In genomic region chr22:44883011-44883421, GRCh38 we compare ENCODE assay signal across 22 cellular contexts.
A peak's percentile ranks its signal among the peaks of the same experiment; 100 is the strongest.
DNase-seq lines count a peak whose midpoint lies in the region; ATAC-seq, FAIRE-seq and TF ChIP-seq lines count a peak whose summit lies in the region.
"Had no signal": no experiment of that assay in that cellular context is flagged by ENCODE, and none has a peak within 500 bp of the region (broad histone marks: within the 10 kb centered on the region; RNA-seq: fewer than 3 reads in every experiment).

No MANE protein-coding gene starts in this region.

- DNase-seq in right lobe of liver (peak in 2 of 3 donors; percentile 23 to 31), HepG2 (ENCODE audit: low spot score) (no peak), islet precursor cell (peak; percentile 42), sciatic nerve (ENCODE audit: low spot score) (peak; percentile 33)
- DNase-seq in activated CD4-positive, alpha-beta T cell treated with anti-CD3 and anti-CD28 coated beads for 48 hours, result no peak
- DNase-seq in stimulated activated CD4-positive, alpha-beta T cell treated with anti-CD3 and anti-CD28 coated beads, Interleukin-4, amount 100 ng/mL, for 4 hours, result no peak
- DNase-seq: COR-L47, DMS 273 treated with DMSO at 0.1 percent for 48 hours, DMS79 treated with DMSO at 0.1 percent for 48 hours, KG1, NCI-H1105, NCI-H146, NCI-H2029 treated with DMSO at 0.1 percent for 48 hours, NCI-H226, NCI-H510A treated with DMSO at 0.1 percent for 48 hours, NCI-H748 treated with DMSO at 0.1 percent for 48 hours, PC-9, RPMI8226, SHP77 treated with DMSO at 0.1 percent for 48 hours had no signal

- BruUV-seq in HepG2 (replicated peaks; lab: Mats Ljungman, UMichigan), result no TSS peak

- H3K4me3 ChIP-seq in right lobe of liver (no peak overlapping the region), HepG2 (replicated peaks in 1 of 3; ENCODE audit: insufficient read depth in 1 of 3, low read depth in 2 of 3, low read length in 3 of 3) (no peak overlapping the region)
- H3K4me3 ChIP-seq: HAP-1, PC-9, SK-N-MC had no signal

- TF ChIP-seq POLR2A in right lobe of liver (IDR thresholded peaks at IDR 0.05) (no peak), HepG2 (IDR thresholded peaks at IDR 0.05; ENCODE audit: insufficient read depth in 1 of 2, low read depth in 2 of 2, low read length in 2 of 2) (no peak)

- in situ Hi-C loops in HepG2 (cut with HindIII; ENCODE audit: extremely low pct_ligation_motif_present, low pct_unique_long_range_greater_than_20kb), result no loop called here

- H3K36me3 ChIP-seq in right lobe of liver (no peaks in the 10 kb centered on the region), HepG2 (replicated peaks in 1 of 2; ENCODE audit: control insufficient read depth in 1 of 2, insufficient read depth in 2 of 2, low read length in 2 of 2) (no peaks in the 10 kb centered on the region)
- H3K36me3 ChIP-seq: HAP-1 had no signal

- FAIRE-seq in HepG2 (lab: Jason Lieb, UNC), result no peak

- no peaks in the 10 kb centered on the region for H4K20me1 ChIP-seq in HepG2 (ENCODE audit: insufficient read depth, low read length)

- H3K4me2 ChIP-seq in HepG2 (ENCODE audit: low read depth, low read length), result no peak overlapping the region
- H3K4me2 ChIP-seq: PC-9 had no signal

- 93% methylated on average over 3 of the region's 12 CpGs for WGBS in right lobe of liver (ENCODE audit: insufficient coverage, low coverage, low lambda C conversion rate, missing lambda C conversion rate)
- 39% methylated on average over 5 of the region's 12 CpGs for WGBS in HepG2 (ENCODE audit: low lambda C conversion rate)

- intact Hi-C loops in right lobe of liver (cut with DNase I), result no loop called here
- intact Hi-C loops in HepG2 (cut with micrococcal nuclease; ENCODE audit: unreplicated experiment), result no loop called here
- intact Hi-C loops in sciatic nerve (cut with DNase I), result no loop called here

- POLR2A ChIA-PET in HepG2 (lab: Yijun Ruan, JAX), result no interaction called here

- H3K27ac ChIP-seq in right lobe of liver, result no peak overlapping the region
- no peak overlapping the region for H3K27ac ChIP-seq in HepG2 (ENCODE audit: extremely low read length, insufficient read depth, low read length)
- H3K27ac ChIP-seq: PC-9, SK-N-MC had no signal

- no peak for TF ChIP-seq CTCF in right lobe of liver (IDR thresholded peaks at IDR 0.05)
- TF ChIP-seq CTCF in HepG2 (CRISPR knock-in tag; IDR thresholded peaks at IDR 0.05), result no peak

- CTCF ChIA-PET in HepG2 (lab: Yijun Ruan, JAX; ENCODE audit: low intra/inter-chr PET ratio, low total read pairs), result no interaction called here

- TF ChIP-seq EP300 in HepG2 (IDR thresholded peaks at IDR 0.05; ENCODE audit: low read depth in 2 of 2, low read length in 2 of 2) (no peak), HepG2 (CRISPR knock-in tag; IDR thresholded peaks at IDR 0.05; ENCODE audit: borderline replicate concordance) (no peak)

- H3K9ac ChIP-seq in HepG2 (ENCODE audit: insufficient read depth, low read depth, low read length), result no peak overlapping the region

- no peaks in the 10 kb centered on the region for H3K79me2 ChIP-seq in HepG2 (ENCODE audit: insufficient read depth, low read length)

- no peaks in the 10 kb centered on the region for H3K4me1 ChIP-seq in right lobe of liver
- H3K4me1 ChIP-seq in HepG2 (ENCODE audit: insufficient read depth, low read length), result no peaks in the 10 kb centered on the region
- H3K4me1 ChIP-seq: HAP-1 had no signal

- H3K9me3 ChIP-seq in right lobe of liver (no peaks in the 10 kb centered on the region), HepG2 (ENCODE audit: low read length) (no peaks in the 10 kb centered on the region)
- H3K9me3 ChIP-seq: HAP-1 had no signal

- no peak for TF ChIP-seq RAD21 in HepG2 (CRISPR knock-in tag; IDR thresholded peaks at IDR 0.05)

- no peaks in the 10 kb centered on the region for H3K27me3 ChIP-seq in right lobe of liver
- peaks cover 5 to 34% of the 10 kb centered on the region in 2 experiments; a peak in 3 of 5 replicates for H3K27me3 ChIP-seq in HepG2 (ENCODE audit: control insufficient read depth in 1 of 2, insufficient read depth in 2 of 2, low read length in 2 of 2)

- H2AFZ ChIP-seq in HepG2 (ENCODE audit: low read length), result no peak overlapping the region
- H2AFZ ChIP-seq: PC-9 had no signal

- no peak for ATAC-seq in right lobe of liver
- no peak for ATAC-seq in HepG2
- ATAC-seq in sciatic nerve, result no peak
- ATAC-seq in GM18909 (IDR thresholded peaks at IDR 0.05; ENCODE audit: poor library complexity, unreplicated experiment), result no peak

TF ChIP-seq in HepG2, 621 proteins besides CTCF, POLR2A, EP300 and RAD21:
- TF ChIP-seq ZNF567 (CRISPR knock-in tag; IDR thresholded peaks at IDR 0.05; ENCODE audit: borderline replicate concordance), result no peak
- no peak for TF ChIP-seq HNF4A (CRISPR knock-in tag; IDR thresholded peaks at IDR 0.05)
- no peak for TF ChIP-seq HINFP (CRISPR knock-in tag; IDR thresholded peaks at IDR 0.05; ENCODE audit: low read depth)
- TF ChIP-seq ONECUT2 (CRISPR knock-in tag; IDR thresholded peaks at IDR 0.05), result no peak

Comparison
In these comparisons a context has a peak if more than half of its experiments do, and no peak if none do; other contexts are left out.
1. DNase-seq: peak in right lobe of liver (2 of 3), islet precursor cell (single experiment) and sciatic nerve (single experiment); none in HepG2 (single experiment), activated CD4-positive, alpha-beta T cell treated with anti-CD3 and anti-CD28 coated beads for 48 hours (single experiment) and stimulated activated CD4-positive, alpha-beta T cell treated with anti-CD3 and anti-CD28 coated beads, Interleukin-4, amount 100 ng/mL, for 4 hours (0 of 2).